In the genomic region with DNA sequence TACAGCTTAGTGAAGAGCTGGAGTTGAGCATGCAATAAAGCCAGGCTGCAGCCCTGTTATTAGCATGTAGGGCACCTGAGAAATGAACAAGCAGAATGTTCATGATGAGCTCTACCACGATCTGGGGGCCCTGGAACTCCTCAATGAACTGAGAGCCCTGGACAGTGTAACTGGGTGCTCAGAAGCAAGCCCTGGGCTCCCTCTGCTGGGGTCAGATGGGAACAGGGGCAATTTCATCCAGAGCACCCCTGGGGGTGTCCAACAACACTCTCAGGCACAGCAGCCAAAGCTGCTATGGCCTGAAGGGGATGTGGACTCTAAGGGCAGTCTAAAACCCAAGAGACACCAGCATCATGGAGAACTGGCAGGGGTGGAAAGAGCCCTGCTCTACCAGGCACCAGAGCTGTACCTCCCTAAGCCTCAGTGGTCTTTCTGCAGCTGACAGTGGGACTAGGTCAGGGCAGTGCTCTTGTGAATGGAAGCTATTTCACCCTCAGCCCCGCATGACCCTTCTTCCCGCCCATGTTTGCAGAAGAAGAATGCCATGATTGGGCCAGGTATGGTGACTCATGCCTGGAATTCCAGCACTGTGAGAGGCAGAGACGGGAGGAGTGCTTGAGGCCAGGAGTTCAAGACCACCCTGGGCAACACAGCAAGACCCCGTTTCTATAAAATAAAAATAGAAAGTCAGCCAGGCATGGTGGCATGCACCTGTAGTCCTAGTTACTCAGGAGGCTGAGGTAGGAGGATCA, we compare ENCODE assay signal across 1 cellular context.
TF ChIP-seq lines count a peak whose summit lies in the region.

No MANE protein-coding gene starts in this region.

TF ChIP-seq in K562, 482 proteins besides CTCF, POLR2A, EP300 and RAD21:
- TF ChIP-seq TCF15 (CRISPR knock-in tag; IDR thresholded peaks at IDR 0.05) = no peak
- 0 out of 2 replicates have a peak, but pooled peaks have one; percentile 36 for TF ChIP-seq CC2D1A (IDR thresholded peaks at IDR 0.05)
- TF ChIP-seq CBX5 (IDR thresholded peaks at IDR 0.05; ENCODE audit: borderline replicate concordance, low read depth) = no peak
- no peak for TF ChIP-seq TFAM (CRISPR knock-in tag; conservative IDR thresholded peaks at IDR 0.05)
- TF ChIP-seq ZNF696 (CRISPR knock-in tag; conservative IDR thresholded peaks at IDR 0.05) = no peak
- TF ChIP-seq SNRNP70 (optimal IDR thresholded peaks at IDR 0.05; ENCODE audit: low read depth, low read length) = no peak
- no peak for TF ChIP-seq ZNF146 (CRISPR knock-in tag; IDR thresholded peaks at IDR 0.05; ENCODE audit: unreplicated experiment)
- TF ChIP-seq SMC3 (conservative IDR thresholded peaks at IDR 0.05; ENCODE audit: insufficient read depth, low read depth, low read length) = peak; percentile 54
- TF ChIP-seq STAG1 (CRISPR knock-in tag; IDR thresholded peaks at IDR 0.05; ENCODE audit: borderline replicate concordance) = peak; percentile 9; the same call in 1 of the 2 replicates
- TF ChIP-seq MCM5 (IDR thresholded peaks at IDR 0.05; ENCODE audit: low read depth) = no peak
